In the genomic region with DNA sequence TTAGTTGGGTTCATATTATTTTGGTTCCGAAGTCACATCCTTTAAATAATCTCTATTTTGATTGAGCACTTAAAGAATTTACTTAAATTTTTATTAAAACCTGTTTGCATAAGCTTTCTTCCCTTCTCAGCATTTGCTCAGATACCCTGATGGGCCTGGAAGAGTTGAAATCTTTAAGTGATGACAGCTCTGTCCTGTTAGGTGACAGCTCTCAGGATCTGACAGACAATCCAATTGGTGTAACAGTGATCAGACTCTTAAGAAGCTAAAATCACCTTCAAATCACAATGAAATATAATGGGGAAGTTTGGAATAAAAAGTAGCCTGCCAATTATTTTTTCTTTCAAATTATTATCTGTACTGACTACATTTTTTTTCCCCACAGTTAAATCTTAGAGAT, we compare ENCODE assay signal across 23 cellular contexts.
DNase-seq lines count a peak whose midpoint lies in the region; ATAC-seq and TF ChIP-seq lines count a peak whose summit lies in the region.
"Had no signal": no experiment of that assay in that cellular context is flagged by ENCODE, and none has a peak within 500 bp of the region (broad histone marks: within the 10 kb centered on the region; RNA-seq: fewer than 3 reads in every experiment).

No MANE protein-coding gene starts in this region.

- H3K4me1 ChIP-seq in heart left ventricle, result no peaks in the 10 kb centered on the region
- H3K4me1 ChIP-seq: BE2C had no signal

- no peaks in the 10 kb centered on the region for H3K9me2 ChIP-seq in neural cell (ENCODE audit: insufficient read depth, low read length)

- TF ChIP-seq POLR2A in heart left ventricle (IDR thresholded peaks at IDR 0.05), result no peak

- peak; percentile 95 for TF ChIP-seq EP300 in neural cell (conservative IDR thresholded peaks at IDR 0.05; ENCODE audit: poor library complexity, severe bottlenecking)

- no peaks in the 10 kb centered on the region for H3K27me3 ChIP-seq in heart left ventricle
- no peaks in the 10 kb centered on the region for H3K27me3 ChIP-seq in neural cell (ENCODE audit: insufficient read depth, low read depth, low read length)
- H3K27me3 ChIP-seq: BE2C, BLaER1 had no signal

- DNase-seq in Right ventricle myocardium superior (no peak), Right ventricle myocardium inferior (ENCODE audit: missing footprints) (no peak), left cardiac atrium (no peak), heart left ventricle (no peak), NCI-H2171 (lab: John Stamatoyannopoulos, UW) (no peak)
- DNase-seq: 8988T; ACHN; BE2C; C1 segment of cervical spinal cord; CD4-positive, alpha-beta memory T cell; CD4-positive, CD25-positive, alpha-beta regulatory T cell; CD8-positive, alpha-beta memory T cell; COR-L47; DMS 273 treated with DMSO at 0.1 percent for 48 hours; DMS153; DMS53; DMS79; DND-41; EL; GDM1 had no signal

- no peak overlapping the region for H3K9ac ChIP-seq in neural cell (ENCODE audit: low read length)
- H3K9ac ChIP-seq: BLaER1 had no signal

- TF ChIP-seq CTCF in heart left ventricle (IDR thresholded peaks at IDR 0.05), result no peak
- no peak for TF ChIP-seq CTCF in neural cell (IDR thresholded peaks at IDR 0.05; ENCODE audit: poor library complexity, severe bottlenecking)

- H3K36me3 ChIP-seq in heart left ventricle, result no peaks in the 10 kb centered on the region
- H3K36me3 ChIP-seq in neural cell (ENCODE audit: insufficient read depth, low read length), result no peaks in the 10 kb centered on the region
- H3K36me3 ChIP-seq: BE2C, BLaER1 had no signal

- ATAC-seq in Right ventricle myocardium superior (ENCODE audit: poor library complexity), result peak; percentile 89
- no peak for ATAC-seq in Right ventricle myocardium inferior
- ATAC-seq in left cardiac atrium, result peak; percentile 51 to 80
- no peak for ATAC-seq in heart left ventricle
- ATAC-seq: GM12878 had no signal

- H3K9me3 ChIP-seq in heart left ventricle (peaks cover 0 to 7% (median 0%) of the 10 kb centered on the region in 12 donors), neural cell (ENCODE audit: low read length) (no peaks in the 10 kb centered on the region)
- H3K9me3 ChIP-seq: BE2C, BLaER1 had no signal

- no peak overlapping the region for H3K27ac ChIP-seq in heart left ventricle
- no peak overlapping the region for H3K27ac ChIP-seq in neural cell (ENCODE audit: low read length)
- H3K27ac ChIP-seq: BLaER1 had no signal

- no peaks in the 10 kb centered on the region for H4K20me1 ChIP-seq in neural cell (ENCODE audit: insufficient read depth)
- H4K20me1 ChIP-seq: BLaER1 had no signal

- no peak overlapping the region for H3K4me2 ChIP-seq in neural cell (ENCODE audit: low read length)
- H3K4me2 ChIP-seq: BLaER1 had no signal

- no peak for TF ChIP-seq RAD21 in neural cell (conservative IDR thresholded peaks at IDR 0.05)

- H3K79me2 ChIP-seq in neural cell (replicated peaks; ENCODE audit: insufficient read depth, low read length), result no peaks in the 10 kb centered on the region

- WGBS in heart left ventricle, 4 donors, result 66 to 80% (median 76%) methylated on average over 1 of the region's 1 CpG

- H3F3A ChIP-seq in neural cell (ENCODE audit: insufficient read depth, low read length, poor library complexity, severe bottlenecking), result no peaks in the 10 kb centered on the region

- intact Hi-C loops in Right ventricle myocardium superior (cut with DNase I) (no loop called here), Right ventricle myocardium inferior (cut with DNase I) (loop anchor here (5.0 kb wide), 1 partner anchor 72 kb away; no protein-coding TSS in a partner anchor), left cardiac atrium (cut with DNase I) (no loop called here), heart left ventricle (cut with DNase I) (no loop called here)

- no peak overlapping the region for H2AFZ ChIP-seq in neural cell (ENCODE audit: low read depth, low read length)

- H3K4me3 ChIP-seq in heart left ventricle (no peak overlapping the region), neural cell (ENCODE audit: low read length) (no peak overlapping the region)
- H3K4me3 ChIP-seq: BLaER1, GM12878 had no signal

TF ChIP-seq in neural cell, 6 proteins besides CTCF, POLR2A, EP300 and RAD21:
- TF ChIP-seq SMC3 (conservative IDR thresholded peaks at IDR 0.05; ENCODE audit: poor library complexity) (no peak), POLR2AphosphoS5 (IDR thresholded peaks at IDR 0.05) (peak; percentile 62), TAF1 (IDR thresholded peaks at IDR 0.05; ENCODE audit: low read depth) (no peak), MXI1 (conservative IDR thresholded peaks at IDR 0.05; ENCODE audit: poor library complexity, severe bottlenecking) (no peak), REST (IDR thresholded peaks at IDR 0.05; ENCODE audit: borderline replicate concordance) (no peak)
TF ChIP-seq in neural cell: peak in this region for 1.

Comparison
In these comparisons a context has a peak if more than half of its experiments do, and no peak if none do; other contexts are left out.
1. ATAC-seq: peak in Right ventricle myocardium superior (single experiment) and left cardiac atrium (2 of 2); none in Right ventricle myocardium inferior (single experiment) and heart left ventricle (0 of 4).